Comparison of ENCODE assay signal across 8 cellular contexts in the genomic region with DNA sequence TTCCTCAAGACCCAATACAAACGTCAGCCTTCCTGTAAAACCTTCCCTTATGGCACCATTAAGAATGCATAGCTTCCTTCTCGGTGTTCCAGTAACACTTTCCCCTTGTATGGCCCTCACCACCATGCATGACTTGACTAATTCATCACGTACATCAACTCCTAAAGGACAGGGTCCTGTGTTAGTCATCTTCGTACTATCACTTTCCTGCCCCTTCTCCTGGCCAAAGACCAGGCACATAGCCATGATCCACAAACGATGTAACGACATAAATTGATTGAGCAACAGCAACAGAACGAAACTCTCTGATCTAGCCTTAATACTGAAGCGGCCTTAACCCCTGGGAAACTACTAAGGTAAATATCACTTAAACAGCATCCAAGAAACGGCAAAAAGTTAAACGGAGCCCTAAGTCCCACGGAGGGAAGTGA. TPM values are rescaled to one million over a fixed set of nuclear protein-coding genes. Genes with fewer than 3 reads are reported as not detected.
A peak's percentile ranks its signal among the peaks of the same experiment; 100 is the strongest.
DNase-seq lines count a peak whose midpoint lies in the region; ATAC-seq and TF ChIP-seq lines count a peak whose summit lies in the region.

No MANE protein-coding gene starts in this region.

- TF ChIP-seq CTCF in GM23338 (conservative IDR thresholded peaks at IDR 0.05; ENCODE audit: low read depth in 2 of 2) (no peak), OCI-LY7 (conservative IDR thresholded peaks at IDR 0.05; ENCODE audit: low read length) (no peak), chondrocyte (IDR thresholded peaks at IDR 0.05) (no peak), upper lobe of right lung (IDR thresholded peaks at IDR 0.05) (no peak), GM13977 (IDR thresholded peaks at IDR 0.05; ENCODE audit: extremely low read depth, insufficient read depth, missing control alignments) (no peak)

- CTCF ChIA-PET in OCI-LY7 (lab: Charles Lee; ENCODE audit: unreplicated experiment), result no interaction called here

- H3K27me3 Mint-ChIP-seq in GM23338 (ENCODE audit: insufficient read depth, low read depth, poor library complexity) (peaks cover 8% of the 10 kb centered on the region), chondrocyte (ENCODE audit: low read depth) (no peaks in the 10 kb centered on the region)

- H3K27me3 ChIP-seq in GM23338 (ENCODE audit: insufficient read depth) (no peaks in the 10 kb centered on the region), upper lobe of right lung (no peaks in the 10 kb centered on the region)

- DNase-seq in Caki2 (ENCODE audit: low read depth), result peak; percentile 36
- no peak for DNase-seq in GM23338 (ENCODE audit: low spot score)
- DNase-seq in OCI-LY7 (ENCODE audit: low spot score), result peak; percentile 41
- no peak for DNase-seq in chondrocyte (ENCODE audit: low spot score)
- peak; percentile 73 to 84 for DNase-seq in lung microvascular endothelial cell (ENCODE audit: low read depth in 2 of 2)
- no peak for DNase-seq in upper lobe of right lung
- no peak for DNase-seq in GM13977 (ENCODE audit: low spot score)
- no peak for DNase-seq in stimulated activated CD4-positive, alpha-beta T cell treated with anti-CD3 and anti-CD28 coated beads, Interleukin-4, amount 100 ng/mL, for 1 hour

- POLR2A ChIA-PET in OCI-LY7 (lab: Charles Lee), result interaction anchor here (0.6 to 1.4 kb wide), 3 partner anchors 11 to 452 kb away, joined by 3 to 4 read pairs (median 3); no protein-coding TSS in a partner anchor

- no peaks in the 10 kb centered on the region for H3K9me3 ChIP-seq in OCI-LY7 (ENCODE audit: low read length)
- H3K9me3 ChIP-seq in upper lobe of right lung, result no peaks in the 10 kb centered on the region

- in situ Hi-C loops in Caki2 (cut with HindIII; ENCODE audit: low pct_unique_long_range_greater_than_20kb, low sequenced_read_pairs) (no loop called here), GM13977 (cut with MboI; ENCODE audit: low pct_unique_long_range_greater_than_20kb, low sequenced_read_pairs, unreplicated experiment) (no loop called here)

- peak overlapping the region; percentile 100 for H3K4me2 ChIP-seq in GM23338
- peak overlapping the region; percentile 73 for H3K4me2 ChIP-seq in OCI-LY7 (ENCODE audit: low read length)

- no peaks in the 10 kb centered on the region for H3K36me3 ChIP-seq in GM23338 (ENCODE audit: insufficient read depth)
- peaks cover 28% of the 10 kb centered on the region for H3K36me3 ChIP-seq in OCI-LY7 (ENCODE audit: insufficient read depth, low read length)
- H3K36me3 ChIP-seq in upper lobe of right lung, result peaks cover 12% of the 10 kb centered on the region

- peaks cover 30% of the 10 kb centered on the region for H3K36me3 Mint-ChIP-seq in GM23338 (ENCODE audit: low read depth)
- H3K36me3 Mint-ChIP-seq in chondrocyte (ENCODE audit: low read depth), result peaks cover 3% of the 10 kb centered on the region

- H3K27ac Mint-ChIP-seq in GM23338, result peak overlapping the region; percentile 96
- H3K27ac Mint-ChIP-seq in chondrocyte (ENCODE audit: unreplicated experiment), result peak overlapping the region; percentile 97

- H3K9me3 Mint-ChIP-seq in GM23338 (no peaks in the 10 kb centered on the region), chondrocyte (ENCODE audit: low read depth) (no peaks in the 10 kb centered on the region)

- H3K27ac ChIP-seq in GM23338 (ENCODE audit: low read depth) (peak overlapping the region; percentile 90), OCI-LY7 (ENCODE audit: low read depth, low read length, poor library complexity, severe bottlenecking) (peak overlapping the region; percentile 50), upper lobe of right lung (peak overlapping the region; percentile 98)

- intact Hi-C loops in OCI-LY7 (cut with micrococcal nuclease; ENCODE audit: unreplicated experiment) (no loop called here), upper lobe of right lung (cut with DNase I) (no loop called here)

- H3K4me1 Mint-ChIP-seq in GM23338, result peaks cover 8% of the 10 kb centered on the region
- peaks cover 49% of the 10 kb centered on the region for H3K4me1 Mint-ChIP-seq in chondrocyte (ENCODE audit: low read depth)

- peaks cover 3% of the 10 kb centered on the region for H3F3A ChIP-seq in GM23338 (replicated peaks; ENCODE audit: low read depth)

- H3K4me3 ChIP-seq in GM23338, result peak overlapping the region; percentile 100
- H3K4me3 ChIP-seq in OCI-LY7 (ENCODE audit: low read depth, low read length, poor library complexity, severe bottlenecking), result peak overlapping the region; percentile 90
- H3K4me3 ChIP-seq in upper lobe of right lung, result peak overlapping the region; percentile 94

- peak overlapping the region; percentile 98 for H3K4me3 Mint-ChIP-seq in GM23338
- peak overlapping the region; percentile 91 for H3K4me3 Mint-ChIP-seq in chondrocyte (ENCODE audit: unreplicated experiment)

- H3K4me1 ChIP-seq in GM23338 (ENCODE audit: insufficient read depth) (peaks cover 12% of the 10 kb centered on the region), OCI-LY7 (ENCODE audit: insufficient read depth, low read length, poor library complexity, severe bottlenecking) (peaks cover 33% of the 10 kb centered on the region), upper lobe of right lung (peaks cover 28% of the 10 kb centered on the region)

- H2AFZ ChIP-seq in GM23338 (peak overlapping the region; percentile 77), OCI-LY7 (ENCODE audit: low read length) (peak overlapping the region; percentile 98; the same call in 1 of the 2 replicates)

- H4K20me1 ChIP-seq in GM23338 (replicated peaks; ENCODE audit: insufficient read depth) (peaks cover 34% of the 10 kb centered on the region), OCI-LY7 (ENCODE audit: insufficient read depth, low read length) (peaks cover 16% of the 10 kb centered on the region; the same call in 1 of the 2 replicates)

- H3K79me2 ChIP-seq in GM23338 (replicated peaks; ENCODE audit: insufficient read depth) (peaks cover 55% of the 10 kb centered on the region), OCI-LY7 (ENCODE audit: insufficient read depth, low read depth, low read length) (peaks cover 55% of the 10 kb centered on the region)

- BruUV-seq in OCI-LY7 (replicated peaks; lab: Mats Ljungman, UMichigan), result no TSS peak

- ATAC-seq in GM23338, result no peak; the same call in 1 of the 3 replicates
- peak; percentile 15 for ATAC-seq in upper lobe of right lung

- no peaks in the 10 kb centered on the region for H3K9me2 ChIP-seq in GM23338 (ENCODE audit: insufficient read depth)
- no peaks in the 10 kb centered on the region for H3K9me2 ChIP-seq in OCI-LY7 (ENCODE audit: insufficient read depth, low read length)

TF ChIP-seq in GM23338, 12 proteins besides CTCF, POLR2A, EP300 and RAD21:
- TF ChIP-seq, protein P1, sequence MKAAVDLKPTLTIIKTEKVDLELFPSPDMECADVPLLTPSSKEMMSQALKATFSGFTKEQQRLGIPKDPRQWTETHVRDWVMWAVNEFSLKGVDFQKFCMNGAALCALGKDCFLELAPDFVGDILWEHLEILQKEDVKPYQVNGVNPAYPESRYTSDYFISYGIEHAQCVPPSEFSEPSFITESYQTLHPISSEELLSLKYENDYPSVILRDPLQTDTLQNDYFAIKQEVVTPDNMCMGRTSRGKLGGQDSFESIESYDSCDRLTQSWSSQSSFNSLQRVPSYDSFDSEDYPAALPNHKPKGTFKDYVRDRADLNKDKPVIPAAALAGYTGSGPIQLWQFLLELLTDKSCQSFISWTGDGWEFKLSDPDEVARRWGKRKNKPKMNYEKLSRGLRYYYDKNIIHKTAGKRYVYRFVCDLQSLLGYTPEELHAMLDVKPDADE (IDR thresholded peaks at IDR 0.05), result no peak
- TF ChIP-seq EZH2phosphoT487 (IDR thresholded peaks at IDR 0.05; ENCODE audit: unreplicated experiment) (no peak), POLR2AphosphoS5 (IDR thresholded peaks at IDR 0.05; ENCODE audit: low read depth) (no peak), STAT1 (IDR thresholded peaks at IDR 0.05; ENCODE audit: unreplicated experiment) (no peak), JUNB (IDR thresholded peaks at IDR 0.05; ENCODE audit: unreplicated experiment) (no peak)

RNA-seq across cellular contexts. Expression of gene PSMD12, which starts 0.6 kb away (rescaled TPM):
- total RNA-seq in Caki2 (2014; rRNA removed; shearing (Covaris generic); ENCODE audit: low replicate concordance), result 10.8 and 12.9 TPM in 2 replicates
- 67.1 and 73.7 TPM in 2 replicates for total RNA-seq in GM23338 (2014; rRNA removed; shearing (Covaris generic))
- 130 and 146 TPM in 2 replicates for polyA plus RNA-seq in GM23338 (2016; fragmentation: Nextera tagmentation; extraction: Ambion mirVana)
- 15.0 and 20.0 TPM in 2 replicates for total RNA-seq in OCI-LY7 (2014; rRNA removed; shearing (Covaris generic))
- total RNA-seq in OCI-LY7 (2022) (54.5 and 62.8 TPM in 2 replicates), chondrocyte (44.2 to 50.9 TPM (median 44.5 TPM) in 3 replicates), lung microvascular endothelial cell (16.6 and 21.0 TPM in 2 replicates), upper lobe of right lung (43.8 TPM)

RNA-seq across cellular contexts. Expression of gene PITPNC1, which starts 11.3 kb away (rescaled TPM):
- 6.3 and 13.4 TPM in 2 replicates for total RNA-seq in Caki2 (2014; rRNA removed; shearing (Covaris generic); ENCODE audit: low replicate concordance)
- total RNA-seq in GM23338 (2014; rRNA removed; shearing (Covaris generic)), result 22.8 and 32.6 TPM in 2 replicates
- 21.6 and 23.0 TPM in 2 replicates for polyA plus RNA-seq in GM23338 (2016; fragmentation: Nextera tagmentation; extraction: Ambion mirVana)
- 13.3 and 14.3 TPM in 2 replicates for total RNA-seq in OCI-LY7 (2014; rRNA removed; shearing (Covaris generic))
- total RNA-seq in OCI-LY7 (2022) (20.1 and 21.1 TPM in 2 replicates), chondrocyte (3.2 to 5.4 TPM (median 5.1 TPM) in 3 replicates), lung microvascular endothelial cell (11.8 and 16.1 TPM in 2 replicates), upper lobe of right lung (25.4 TPM)

Comparison
In these comparisons a context has a peak if more than half of its experiments do, and no peak if none do; other contexts are left out.
1. DNase-seq: peak in Caki2 (single experiment), OCI-LY7 (single experiment) and lung microvascular endothelial cell (2 of 2); none in GM23338 (single experiment), chondrocyte (single experiment), upper lobe of right lung (single experiment), GM13977 (single experiment) and stimulated activated CD4-positive, alpha-beta T cell treated with anti-CD3 and anti-CD28 coated beads, Interleukin-4, amount 100 ng/mL, for 1 hour (single experiment).
2. Peak in every context shown above with its lines, with median percentiles within 50 percentile points of each other: H3K27ac ChIP-seq and H3K4me3 ChIP-seq.